ENCODE assay signal across 18 cellular contexts in genomic region chr10:23534761-23535160, GRCh38.
A peak's percentile ranks its signal among the peaks of the same experiment; 100 is the strongest.
DNase-seq lines count a peak whose midpoint lies in the region; ATAC-seq and TF ChIP-seq lines count a peak whose summit lies in the region.
"Had no signal": no experiment of that assay in that cellular context is flagged by ENCODE, and none has a peak within 500 bp of the region (broad histone marks: within the 10 kb centered on the region; RNA-seq: fewer than 3 reads in every experiment).

No MANE protein-coding gene starts in this region.

- no peak overlapping the region for H3K4me3 Mint-ChIP-seq in activated naive CD4-positive, alpha-beta T cell treated with anti-CD3 and anti-CD28 coated beads, Interleukin-2, amount 50 U/mL, for 24 hours
- H3K4me3 Mint-ChIP-seq in activated naive CD8-positive, alpha-beta T cell treated with anti-CD3 and anti-CD28 coated beads for 36 hours = no peak overlapping the region
- H3K4me3 Mint-ChIP-seq: IgD-negative memory B cell had no signal

- H3K9me3 ChIP-seq in DND-41 (ENCODE audit: insufficient read depth, low read length, severe bottlenecking) (no peaks in the 10 kb centered on the region), transverse colon (no peaks in the 10 kb centered on the region), prostate gland (no peaks in the 10 kb centered on the region)
- H3K9me3 ChIP-seq: SJSA1 had no signal

- in situ Hi-C loops in transverse colon (cut with MboI; ENCODE audit: low pct_ligation_motif_present in 1 of 4, low pct_unique_long_range_greater_than_20kb in 1 of 4, low sequenced_read_pairs in 3 of 4) = loop anchor here (5.0 to 25.0 kb wide), 4 partner anchors 212 to 397 kb away; no protein-coding TSS in a partner anchor

- peak overlapping the region; percentile 57; the same call in 1 of the 2 replicates for H2AFZ ChIP-seq in DND-41 (ENCODE audit: low read depth, low read length)

- no peak for DNase-seq in activated naive CD4-positive, alpha-beta T cell treated with Interleukin-2 at 50 U/mL for 16 hours
- DNase-seq in DND-41 = no peak
- DNase-seq in activated naive CD8-positive, alpha-beta T cell treated with anti-CD3 and anti-CD28 coated beads for 36 hours = no peak
- DNase-seq in putamen (ENCODE audit: low spot score) = peak; percentile 64
- DNase-seq in transverse colon = no peak
- no peak for DNase-seq in prostate gland (ENCODE audit: low spot score)
- DNase-seq in germinal center (ENCODE audit: low spot score) = no peak
- DNase-seq: ACHN, H7, NCI-H1694, NCI-H2081 treated with DMSO at 0.1 percent for 48 hours, NCI-H2171 treated with DMSO at 0.1 percent for 48 hours, OCI-M1 had no signal

- 90 to 93% methylated on average over 1 of the region's 1 CpG for WGBS in transverse colon (ENCODE audit: low coverage in 1 of 2), 2 donors
- 85% methylated on average over 1 of the region's 1 CpG for WGBS in prostate gland

- no peak for TF ChIP-seq EP300 in transverse colon (IDR thresholded peaks at IDR 0.05; ENCODE audit: low read depth)

- peaks cover 35% of the 10 kb centered on the region for H3K4me1 ChIP-seq in DND-41 (ENCODE audit: insufficient read depth, low read length)
- H3K4me1 ChIP-seq in transverse colon = no peaks in the 10 kb centered on the region
- no peaks in the 10 kb centered on the region for H3K4me1 ChIP-seq in prostate gland (replicated peaks)
- H3K4me1 ChIP-seq: SJSA1 had no signal

- H3K27me3 Mint-ChIP-seq in activated naive CD4-positive, alpha-beta T cell treated with anti-CD3 and anti-CD28 coated beads, Interleukin-2, amount 50 U/mL, for 24 hours = no peaks in the 10 kb centered on the region
- no peaks in the 10 kb centered on the region for H3K27me3 Mint-ChIP-seq in activated naive CD8-positive, alpha-beta T cell treated with anti-CD3 and anti-CD28 coated beads for 36 hours

- H3K9ac ChIP-seq in DND-41 (ENCODE audit: low read depth, low read length) = no peak overlapping the region
- H3K9ac ChIP-seq: BLaER1 treated with 17β-estradiol and CSF1 and Interleukin-3, amounts not matched to agents 10 nM and 100 nM had no signal

- TF ChIP-seq CTCF in DND-41 (IDR thresholded peaks at IDR 0.05; ENCODE audit: borderline replicate concordance, extremely low read depth, low read length, poor library complexity, severe bottlenecking) (no peak), transverse colon (IDR thresholded peaks at IDR 0.05) (no peak), prostate gland (IDR thresholded peaks at IDR 0.05) (no peak)

- H3K27me3 ChIP-seq in DND-41 (ENCODE audit: insufficient read depth, low read length, poor library complexity) (no peaks in the 10 kb centered on the region), transverse colon (no peaks in the 10 kb centered on the region), prostate gland (replicated peaks; ENCODE audit: insufficient read depth) (no peaks in the 10 kb centered on the region)
- H3K27me3 ChIP-seq: BLaER1 treated with 17β-estradiol and CSF1 and Interleukin-3, amounts not matched to agents 10 nM and 100 nM; SJSA1 had no signal

- peak overlapping the region; percentile 42 for H3K27ac Mint-ChIP-seq in activated naive CD4-positive, alpha-beta T cell treated with anti-CD3 and anti-CD28 coated beads, Interleukin-2, amount 50 U/mL, for 24 hours
- peak overlapping the region; percentile 87 for H3K27ac Mint-ChIP-seq in activated naive CD8-positive, alpha-beta T cell treated with anti-CD3 and anti-CD28 coated beads for 36 hours
- H3K27ac Mint-ChIP-seq: IgD-negative memory B cell had no signal

- TF ChIP-seq POLR2A in transverse colon (IDR thresholded peaks at IDR 0.05) = no peak
- TF ChIP-seq POLR2A in prostate gland (IDR thresholded peaks at IDR 0.05) = no peak

- no peak for ATAC-seq in DND-41 (ENCODE audit: insufficient read depth, low read depth)
- ATAC-seq: Right ventricle myocardium inferior had no signal

- H3K36me3 ChIP-seq in DND-41 (ENCODE audit: insufficient read depth, low read length) (no peaks in the 10 kb centered on the region), transverse colon (no peaks in the 10 kb centered on the region), prostate gland (no peaks in the 10 kb centered on the region)
- H3K36me3 ChIP-seq: SJSA1 had no signal

- H3K27ac ChIP-seq in DND-41 (ENCODE audit: low read length) = peak overlapping the region; percentile 28; the same call in 1 of the 2 replicates
- H3K27ac ChIP-seq in transverse colon = no peak overlapping the region
- no peak overlapping the region for H3K27ac ChIP-seq in prostate gland
- H3K27ac ChIP-seq: SJSA1 had no signal

- peaks cover 6% of the 10 kb centered on the region for H3K9me3 Mint-ChIP-seq in activated naive CD4-positive, alpha-beta T cell treated with anti-CD3 and anti-CD28 coated beads, Interleukin-2, amount 50 U/mL, for 24 hours
- peaks cover 25% of the 10 kb centered on the region for H3K9me3 Mint-ChIP-seq in activated naive CD8-positive, alpha-beta T cell treated with anti-CD3 and anti-CD28 coated beads for 36 hours
- H3K9me3 Mint-ChIP-seq: IgD-negative memory B cell had no signal

- H3K36me3 Mint-ChIP-seq in activated naive CD4-positive, alpha-beta T cell treated with anti-CD3 and anti-CD28 coated beads, Interleukin-2, amount 50 U/mL, for 24 hours = peaks cover 3% of the 10 kb centered on the region
- peaks cover 50% of the 10 kb centered on the region for H3K36me3 Mint-ChIP-seq in activated naive CD8-positive, alpha-beta T cell treated with anti-CD3 and anti-CD28 coated beads for 36 hours
- H3K36me3 Mint-ChIP-seq: IgD-negative memory B cell had no signal

- no peaks in the 10 kb centered on the region for H3K79me2 ChIP-seq in DND-41 (ENCODE audit: insufficient read depth, low read length)

- intact Hi-C loops in transverse colon (cut with DNase I; ENCODE audit: low total_unique reads) (no loop called here), prostate gland (cut with DNase I) (no loop called here)

- no peak overlapping the region for H3K4me2 ChIP-seq in DND-41 (ENCODE audit: insufficient read depth, low read length)

- H3K4me3 ChIP-seq in DND-41 (ENCODE audit: low read depth in 1 of 2, low read length in 2 of 2) = no peak overlapping the region
- no peak overlapping the region for H3K4me3 ChIP-seq in transverse colon
- no peak overlapping the region for H3K4me3 ChIP-seq in prostate gland
- H3K4me3 ChIP-seq: BLaER1 treated with 17β-estradiol and CSF1 and Interleukin-3, amounts not matched to agents 10 nM and 100 nM; SJSA1 had no signal

- no peaks in the 10 kb centered on the region for H4K20me1 ChIP-seq in DND-41 (ENCODE audit: insufficient read depth, low read length)
- H4K20me1 ChIP-seq: BLaER1 treated with 17β-estradiol and CSF1 and Interleukin-3, amounts not matched to agents 10 nM and 100 nM had no signal

- H3K4me1 Mint-ChIP-seq in activated naive CD4-positive, alpha-beta T cell treated with anti-CD3 and anti-CD28 coated beads, Interleukin-2, amount 50 U/mL, for 24 hours = peaks cover 46% of the 10 kb centered on the region
- H3K4me1 Mint-ChIP-seq in activated naive CD8-positive, alpha-beta T cell treated with anti-CD3 and anti-CD28 coated beads for 36 hours = peaks cover 74% of the 10 kb centered on the region
